In the genomic region with DNA sequence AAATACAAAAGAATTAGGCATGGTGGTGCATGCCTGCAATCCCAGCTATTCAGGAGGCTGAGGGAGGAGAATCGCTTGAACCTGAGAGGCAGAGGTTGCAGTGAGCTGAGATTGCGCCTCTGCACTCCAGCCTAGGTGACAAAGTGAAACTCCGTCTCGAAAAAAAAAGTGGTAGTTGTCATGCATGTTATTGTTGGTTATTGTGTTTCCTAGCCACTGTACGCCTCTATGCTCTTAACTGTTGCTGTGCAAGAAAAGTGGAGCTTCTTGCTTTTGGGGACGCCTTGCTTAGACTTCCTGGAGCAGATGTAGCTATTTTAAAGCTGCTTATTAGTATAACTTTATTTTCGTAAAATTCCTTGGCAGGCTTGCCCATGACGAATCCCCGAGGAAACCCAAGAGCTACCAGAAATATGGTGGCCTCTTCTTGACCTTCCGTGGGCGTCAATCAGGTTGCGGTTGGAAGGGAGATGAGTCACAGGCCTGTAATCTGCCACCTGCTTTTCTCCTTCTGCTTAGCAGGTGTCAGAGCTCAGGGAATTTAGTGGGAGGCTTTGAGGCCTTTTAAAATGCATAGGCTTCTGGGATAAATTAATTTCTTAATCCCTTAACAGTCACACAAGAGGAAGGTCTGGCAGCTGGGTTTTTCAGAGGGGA, we compare ENCODE assay signal across 9 cellular contexts. TPM values are rescaled to one million over a fixed set of nuclear protein-coding genes. Genes with fewer than 3 reads are reported as not detected.
DNase-seq lines count a peak whose midpoint lies in the region; ATAC-seq and TF ChIP-seq lines count a peak whose summit lies in the region.
"Had no signal": no experiment of that assay in that cellular context is flagged by ENCODE, and none has a peak within 500 bp of the region (broad histone marks: within the 10 kb centered on the region; RNA-seq: fewer than 3 reads in every experiment).

No MANE protein-coding gene starts in this region.

- intact Hi-C loops in gastrocnemius medialis (cut with DNase I; ENCODE audit: low total_unique reads) = loop anchor here (2.0 kb wide), 1 partner anchor 55 kb away; a partner anchor contains a TSS

- peak; percentile 63 for DNase-seq in NCI-H2107 treated with DMSO at 0.1 percent for 48 hours (lab: John Stamatoyannopoulos, UW; ENCODE audit: unreplicated experiment)
- no peak for DNase-seq in NCI-H2107 (lab: John Stamatoyannopoulos, UW)
- DNase-seq in NCI-H774 (lab: John Stamatoyannopoulos, UW) = peak; percentile 40
- peak; percentile 22 for DNase-seq in activated T-cell treated with anti-CD3 and anti-CD28 coated beads for 1 hour (ENCODE audit: low read depth)
- DNase-seq in fibroblast of the aortic adventitia (ENCODE audit: low read depth) = peak; percentile 95
- peak; percentile 76 to 88 for DNase-seq in gastrocnemius medialis
- no peak for DNase-seq in WTC11 (ENCODE audit: low spot score)

- H3K4me3 Mint-ChIP-seq in WTC11 = no peak overlapping the region

- H3K4me3 ChIP-seq in fibroblast of the aortic adventitia (ENCODE audit: low read depth, low read length) (no peak overlapping the region), gastrocnemius medialis (peak overlapping the region in 1 of 4 donors; percentile 22)

- no peaks in the 10 kb centered on the region for H3K36me3 ChIP-seq in gastrocnemius medialis

- H3K36me3 Mint-ChIP-seq in WTC11 = no peaks in the 10 kb centered on the region

- ATAC-seq in HG02943 (IDR thresholded peaks at IDR 0.05; ENCODE audit: low read depth, unreplicated experiment) (peak; percentile 97), gastrocnemius medialis (peak; percentile 99), WTC11 (no peak)

- in situ Hi-C loops in gastrocnemius medialis (cut with MboI; ENCODE audit: low sequenced_read_pairs in 4 of 4) = no loop called here

- CTCF ChIA-PET in WTC11 (lab: Charles Lee) = interaction anchor here (1.4 to 6.7 kb wide), 3 partner anchors 14 to 136 kb away, joined by 5 to 38 read pairs (median 6); no protein-coding TSS in a partner anchor

- peaks cover 15 to 21% of the 10 kb centered on the region in 2 donors for H3K4me1 ChIP-seq in gastrocnemius medialis

- POLR2A ChIA-PET in WTC11 (lab: Charles Lee) = no interaction called here

- H3K27ac Mint-ChIP-seq in WTC11 = no peak overlapping the region

- no peaks in the 10 kb centered on the region for H3K27me3 ChIP-seq in gastrocnemius medialis

- H3K27me3 Mint-ChIP-seq in WTC11 (ENCODE audit: low read depth) = no peaks in the 10 kb centered on the region

- peak overlapping the region; percentile 71 to 86 (median 78) for H3K27ac ChIP-seq in gastrocnemius medialis
- H3K27ac ChIP-seq: 22Rv1 had no signal

- H3K4me1 Mint-ChIP-seq in WTC11 = peaks cover 13% of the 10 kb centered on the region

- TF ChIP-seq CTCF in fibroblast of the aortic adventitia (IDR thresholded peaks at IDR 0.05; ENCODE audit: insufficient read depth, low read length) (no peak), gastrocnemius medialis (IDR thresholded peaks at IDR 0.05 in 4 of 5, conservative IDR thresholded peaks at IDR 0.05 in 1 of 5) (no peak), WTC11 (IDR thresholded peaks at IDR 0.05) (no peak)

- H3K9me3 ChIP-seq in gastrocnemius medialis = no peaks in the 10 kb centered on the region

- H3K9me3 Mint-ChIP-seq in WTC11 = peaks cover 13% of the 10 kb centered on the region; the same call in 1 of the 2 replicates

- no peak for TF ChIP-seq POLR2A in gastrocnemius medialis (IDR thresholded peaks at IDR 0.05)

TF ChIP-seq in WTC11, 78 proteins besides CTCF, POLR2A, EP300 and RAD21:
- TF ChIP-seq OVOL2 (CRISPR knock-in tag; IDR thresholded peaks at IDR 0.05; ENCODE audit: borderline replicate concordance) (no peak), JAZF1 (CRISPR knock-in tag; IDR thresholded peaks at IDR 0.05) (no peak), FOXK1 (CRISPR knock-in tag; IDR thresholded peaks at IDR 0.05) (no peak), KAT7 (CRISPR knock-in tag; IDR thresholded peaks at IDR 0.05; ENCODE audit: borderline replicate concordance) (no peak), NFE2L1 (CRISPR knock-in tag; IDR thresholded peaks at IDR 0.05) (no peak), TCF7 (CRISPR knock-in tag; IDR thresholded peaks at IDR 0.05; ENCODE audit: low read depth) (no peak), ZNF263 (CRISPR knock-in tag; IDR thresholded peaks at IDR 0.05; ENCODE audit: low read depth) (no peak), TEAD1 (CRISPR knock-in tag; IDR thresholded peaks at IDR 0.05) (no peak), SMAD4 (CRISPR knock-in tag; IDR thresholded peaks at IDR 0.05) (no peak), IRF2 (CRISPR knock-in tag; IDR thresholded peaks at IDR 0.05; ENCODE audit: borderline replicate concordance, low read depth) (no peak)
- TF ChIP-seq, protein P1, sequence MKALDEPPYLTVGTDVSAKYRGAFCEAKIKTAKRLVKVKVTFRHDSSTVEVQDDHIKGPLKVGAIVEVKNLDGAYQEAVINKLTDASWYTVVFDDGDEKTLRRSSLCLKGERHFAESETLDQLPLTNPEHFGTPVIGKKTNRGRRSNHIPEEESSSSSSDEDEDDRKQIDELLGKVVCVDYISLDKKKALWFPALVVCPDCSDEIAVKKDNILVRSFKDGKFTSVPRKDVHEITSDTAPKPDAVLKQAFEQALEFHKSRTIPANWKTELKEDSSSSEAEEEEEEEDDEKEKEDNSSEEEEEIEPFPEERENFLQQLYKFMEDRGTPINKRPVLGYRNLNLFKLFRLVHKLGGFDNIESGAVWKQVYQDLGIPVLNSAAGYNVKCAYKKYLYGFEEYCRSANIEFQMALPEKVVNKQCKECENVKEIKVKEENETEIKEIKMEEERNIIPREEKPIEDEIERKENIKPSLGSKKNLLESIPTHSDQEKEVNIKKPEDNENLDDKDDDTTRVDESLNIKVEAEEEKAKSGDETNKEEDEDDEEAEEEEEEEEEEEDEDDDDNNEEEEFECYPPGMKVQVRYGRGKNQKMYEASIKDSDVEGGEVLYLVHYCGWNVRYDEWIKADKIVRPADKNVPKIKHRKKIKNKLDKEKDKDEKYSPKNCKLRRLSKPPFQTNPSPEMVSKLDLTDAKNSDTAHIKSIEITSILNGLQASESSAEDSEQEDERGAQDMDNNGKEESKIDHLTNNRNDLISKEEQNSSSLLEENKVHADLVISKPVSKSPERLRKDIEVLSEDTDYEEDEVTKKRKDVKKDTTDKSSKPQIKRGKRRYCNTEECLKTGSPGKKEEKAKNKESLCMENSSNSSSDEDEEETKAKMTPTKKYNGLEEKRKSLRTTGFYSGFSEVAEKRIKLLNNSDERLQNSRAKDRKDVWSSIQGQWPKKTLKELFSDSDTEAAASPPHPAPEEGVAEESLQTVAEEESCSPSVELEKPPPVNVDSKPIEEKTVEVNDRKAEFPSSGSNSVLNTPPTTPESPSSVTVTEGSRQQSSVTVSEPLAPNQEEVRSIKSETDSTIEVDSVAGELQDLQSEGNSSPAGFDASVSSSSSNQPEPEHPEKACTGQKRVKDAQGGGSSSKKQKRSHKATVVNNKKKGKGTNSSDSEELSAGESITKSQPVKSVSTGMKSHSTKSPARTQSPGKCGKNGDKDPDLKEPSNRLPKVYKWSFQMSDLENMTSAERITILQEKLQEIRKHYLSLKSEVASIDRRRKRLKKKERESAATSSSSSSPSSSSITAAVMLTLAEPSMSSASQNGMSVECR (CRISPR knock-in tag; IDR thresholded peaks at IDR 0.05; ENCODE audit: borderline replicate concordance) = no peak
- TF ChIP-seq, protein P2, sequence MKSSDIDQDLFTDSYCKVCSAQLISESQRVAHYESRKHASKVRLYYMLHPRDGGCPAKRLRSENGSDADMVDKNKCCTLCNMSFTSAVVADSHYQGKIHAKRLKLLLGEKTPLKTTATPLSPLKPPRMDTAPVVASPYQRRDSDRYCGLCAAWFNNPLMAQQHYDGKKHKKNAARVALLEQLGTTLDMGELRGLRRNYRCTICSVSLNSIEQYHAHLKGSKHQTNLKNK (CRISPR knock-in tag; IDR thresholded peaks at IDR 0.05) = no peak

RNA-seq across cellular contexts. Expression of a gene that starts 17.3 kb away (rescaled TPM):
- total RNA-seq in fibroblast of the aortic adventitia (ENCODE audit: low replicate concordance) (0.09 TPM in 1 of 2 replicates, not detected in the other), gastrocnemius medialis (under 1 TPM in 2 of 4 donors, not detected in 2; 0.24 to 0.71 TPM), WTC11 (2021) (not detected in 3 replicates)

RNA-seq across cellular contexts. Expression of a gene that starts 54.7 kb away (rescaled TPM):
- 23.1 and 50.9 TPM in 2 replicates for total RNA-seq in fibroblast of the aortic adventitia (ENCODE audit: low replicate concordance)
- 10 to 100 TPM; 10.5 to 15.1 (median 14.6) TPM for total RNA-seq in gastrocnemius medialis
- total RNA-seq in WTC11 (2021) = 9.9 to 12.3 TPM (median 9.9 TPM) in 3 replicates

Comparison
In these comparisons a context has a peak if more than half of its experiments do, and no peak if none do; other contexts are left out.
1. DNase-seq: peak in NCI-H2107 treated with DMSO at 0.1 percent for 48 hours (single experiment), NCI-H774 (single experiment), activated T-cell treated with anti-CD3 and anti-CD28 coated beads for 1 hour (single experiment), fibroblast of the aortic adventitia (single experiment) and gastrocnemius medialis (2 of 2); none in NCI-H2107 (single experiment) and WTC11 (single experiment).